ENCODE assay signal across 1 cellular context in genomic region chr4:68347845-68348244, GRCh38.
TF ChIP-seq lines count a peak whose summit lies in the region.

No MANE protein-coding gene starts in this region.

TF ChIP-seq in liver, 16 proteins besides CTCF, POLR2A, EP300 and RAD21 (continued from another document):
- no peak for TF ChIP-seq REST (IDR thresholded peaks at IDR 0.05)
- no peak for TF ChIP-seq TAF1 (conservative IDR thresholded peaks at IDR 0.05)
- no peak for TF ChIP-seq NR2F2 (IDR thresholded peaks at IDR 0.05)
- TF ChIP-seq YY1 (IDR thresholded peaks at IDR 0.05) = no peak
